13 cellular contexts compared by ENCODE assay signal in the genomic region with DNA sequence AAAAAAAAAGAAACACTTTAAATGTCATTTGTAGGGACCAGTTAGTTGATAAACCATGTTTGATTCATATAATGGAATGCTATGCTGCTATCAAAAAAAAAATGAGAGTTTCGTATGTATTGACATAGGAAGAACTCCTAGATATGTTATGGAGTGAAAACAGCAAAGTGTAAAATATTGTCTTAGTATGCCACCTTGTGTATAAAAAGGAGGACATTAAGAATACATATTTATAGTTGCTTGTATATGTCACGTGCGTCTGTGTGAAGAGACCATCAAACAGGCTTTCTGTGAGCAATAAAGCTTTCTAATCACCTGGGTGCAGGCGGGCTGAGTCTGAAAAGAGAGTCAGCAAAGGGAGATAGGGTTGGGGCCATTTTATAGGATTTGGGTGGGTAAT. TPM values are rescaled to one million over a fixed set of nuclear protein-coding genes. Genes with fewer than 3 reads are reported as not detected.
DNase-seq lines count a peak whose midpoint lies in the region; TF ChIP-seq lines count a peak whose summit lies in the region.
"Had no signal": no experiment of that assay in that cellular context is flagged by ENCODE, and none has a peak within 500 bp of the region (broad histone marks: within the 10 kb centered on the region; RNA-seq: fewer than 3 reads in every experiment).

No MANE protein-coding gene starts in this region.

- H3K27ac ChIP-seq in OCI-LY1 (ENCODE audit: low read depth, low read length, poor library complexity, severe bottlenecking) = no peak overlapping the region
- no peak overlapping the region for H3K27ac ChIP-seq in PC-9
- no peak overlapping the region for H3K27ac ChIP-seq in A673 (ENCODE audit: low read depth, low read length, poor library complexity, severe bottlenecking)
- H3K27ac ChIP-seq: 22Rv1, tibial nerve had no signal

- DNase-seq in DMS53 (lab: John Stamatoyannopoulos, UW) (peak; percentile 0), DMS53 treated with DMSO at 0.1 percent for 48 hours (lab: John Stamatoyannopoulos, UW; ENCODE audit: unreplicated experiment) (no peak), epithelial cell of esophagus (ENCODE audit: low read depth) (peak; percentile 23), lung microvascular endothelial cell (ENCODE audit: low read depth in 2 of 2) (peak; percentile 23 to 49), PC-9 (no peak), A673 (ENCODE audit: low spot score) (no peak), NCI-H2196 treated with DMSO at 0.1 percent for 48 hours (lab: John Stamatoyannopoulos, UW; ENCODE audit: unreplicated experiment) (no peak)
- DNase-seq: activated CD4-positive, alpha-beta T cell treated with anti-CD3 and anti-CD28 coated beads, Interleukin-2, amount 50 U/mL, for 1 hour; occipital lobe; T-helper 1 cell had no signal

- intact Hi-C loops in PC-9 (cut with micrococcal nuclease; ENCODE audit: unreplicated experiment) = no loop called here
- intact Hi-C loops in A673 (cut with micrococcal nuclease; ENCODE audit: unreplicated experiment) = no loop called here

- H3K27me3 ChIP-seq in OCI-LY1 (ENCODE audit: insufficient read depth, low read length) (no peaks in the 10 kb centered on the region), PC-9 (ENCODE audit: insufficient read depth, low read depth) (peaks cover 15% of the 10 kb centered on the region), A673 (replicated peaks; ENCODE audit: insufficient read depth, low read depth, low read length, poor library complexity) (no peaks in the 10 kb centered on the region)
- H3K27me3 ChIP-seq: tibial nerve had no signal

- no peaks in the 10 kb centered on the region for H3F3A ChIP-seq in OCI-LY1 (ENCODE audit: insufficient read depth, low read length)
- H3F3A ChIP-seq in PC-9 (ENCODE audit: insufficient read depth, low read depth) = no peaks in the 10 kb centered on the region

- no peaks in the 10 kb centered on the region for H3K79me2 ChIP-seq in OCI-LY1 (ENCODE audit: insufficient read depth, low read length)
- H3K79me2 ChIP-seq in PC-9 (ENCODE audit: low read depth) = no peaks in the 10 kb centered on the region

- BruUV-seq in PC-9 (replicated peaks; lab: Mats Ljungman, UMichigan) = no TSS peak
- no TSS peak for BruUV-seq in A673 (replicated peaks; lab: Mats Ljungman, UMichigan)

- H4K20me1 ChIP-seq in OCI-LY1 (ENCODE audit: insufficient read depth, low read length) (no peaks in the 10 kb centered on the region), PC-9 (ENCODE audit: insufficient read depth) (no peaks in the 10 kb centered on the region)

- no peaks in the 10 kb centered on the region for H3K9me3 ChIP-seq in OCI-LY1 (ENCODE audit: low read length)
- no peaks in the 10 kb centered on the region; the same call in 1 of the 2 replicates for H3K9me3 ChIP-seq in PC-9 (ENCODE audit: insufficient read depth, low read depth)
- no peaks in the 10 kb centered on the region for H3K9me3 ChIP-seq in A673 (ENCODE audit: low read depth, low read length, poor library complexity, severe bottlenecking)
- H3K9me3 ChIP-seq: tibial nerve had no signal

- no peaks in the 10 kb centered on the region for H3K36me3 ChIP-seq in OCI-LY1 (ENCODE audit: insufficient read depth, low read length)
- no peaks in the 10 kb centered on the region for H3K36me3 ChIP-seq in PC-9 (ENCODE audit: low read depth)
- no peaks in the 10 kb centered on the region for H3K36me3 ChIP-seq in A673 (ENCODE audit: insufficient read depth, low read length, poor library complexity, severe bottlenecking)
- H3K36me3 ChIP-seq: tibial nerve had no signal

- H3K9me2 ChIP-seq in OCI-LY1 (ENCODE audit: low read depth, low read length) (no peaks in the 10 kb centered on the region), PC-9 (ENCODE audit: insufficient read depth) (no peaks in the 10 kb centered on the region)

- no peak overlapping the region for H2AFZ ChIP-seq in OCI-LY1 (ENCODE audit: low read length)
- H2AFZ ChIP-seq in PC-9 = no peak overlapping the region

- POLR2A ChIA-PET in PC-9 (lab: Charles Lee; ENCODE audit: unreplicated experiment) = no interaction called here
- POLR2A ChIA-PET in A673 (lab: Charles Lee; ENCODE audit: low non-redundant PET) = no interaction called here

- H3K4me1 ChIP-seq in OCI-LY1 (ENCODE audit: insufficient read depth, low read length, severe bottlenecking) = no peaks in the 10 kb centered on the region
- no peaks in the 10 kb centered on the region for H3K4me1 ChIP-seq in PC-9 (replicated peaks; ENCODE audit: insufficient read depth)
- no peaks in the 10 kb centered on the region for H3K4me1 ChIP-seq in A673 (ENCODE audit: insufficient read depth, low read length, poor library complexity, severe bottlenecking)
- H3K4me1 ChIP-seq: tibial nerve had no signal

- H3K4me3 ChIP-seq in OCI-LY1 (ENCODE audit: low read depth, low read length, poor library complexity, severe bottlenecking) (no peak overlapping the region), epithelial cell of esophagus (ENCODE audit: low read length) (no peak overlapping the region), PC-9 (no peak overlapping the region), A673 (ENCODE audit: low read depth, low read length, poor library complexity, severe bottlenecking) (no peak overlapping the region)
- H3K4me3 ChIP-seq: tibial nerve had no signal

- CTCF ChIA-PET in PC-9 (lab: Charles Lee) (no interaction called here), A673 (lab: Charles Lee) (interaction anchor here (1.4 kb wide), 1 partner anchor 99 kb away, joined by 3 read pairs; no protein-coding TSS in a partner anchor)

- H3K4me2 ChIP-seq in OCI-LY1 (ENCODE audit: low read length) (no peak overlapping the region), PC-9 (no peak overlapping the region)

- H3K9ac ChIP-seq in OCI-LY1 (ENCODE audit: low read length) = no peak overlapping the region

- TF ChIP-seq CTCF in OCI-LY1 (IDR thresholded peaks at IDR 0.05; ENCODE audit: low read length) (peak; percentile 16; the same call in 1 of the 2 replicates), epithelial cell of esophagus (IDR thresholded peaks at IDR 0.05; ENCODE audit: insufficient read depth, low read depth, low read length, missing control alignments) (no peak), PC-9 (conservative IDR thresholded peaks at IDR 0.05) (no peak), A673 (conservative IDR thresholded peaks at IDR 0.05; ENCODE audit: low read depth, low read length) (no peak)

RNA-seq across cellular contexts. Expression of a gene that starts 39.5 kb away (rescaled TPM):
- total RNA-seq in lung microvascular endothelial cell = 1.5 and 2.4 TPM in 2 replicates
- not detected in 2 replicates for total RNA-seq in PC-9 (2021)
- 1.7 and 2.0 TPM in 2 replicates for total RNA-seq in A673 (2021)

Comparison
In these comparisons a context has a peak if more than half of its experiments do, and no peak if none do; other contexts are left out.
1. DNase-seq: peak in DMS53 (single experiment), epithelial cell of esophagus (single experiment) and lung microvascular endothelial cell (2 of 2); none in DMS53 treated with DMSO at 0.1 percent for 48 hours (single experiment), PC-9 (0 of 2), A673 (single experiment) and NCI-H2196 treated with DMSO at 0.1 percent for 48 hours (single experiment).